Comparison of ENCODE assay signal across 8 cellular contexts in the genomic region with DNA sequence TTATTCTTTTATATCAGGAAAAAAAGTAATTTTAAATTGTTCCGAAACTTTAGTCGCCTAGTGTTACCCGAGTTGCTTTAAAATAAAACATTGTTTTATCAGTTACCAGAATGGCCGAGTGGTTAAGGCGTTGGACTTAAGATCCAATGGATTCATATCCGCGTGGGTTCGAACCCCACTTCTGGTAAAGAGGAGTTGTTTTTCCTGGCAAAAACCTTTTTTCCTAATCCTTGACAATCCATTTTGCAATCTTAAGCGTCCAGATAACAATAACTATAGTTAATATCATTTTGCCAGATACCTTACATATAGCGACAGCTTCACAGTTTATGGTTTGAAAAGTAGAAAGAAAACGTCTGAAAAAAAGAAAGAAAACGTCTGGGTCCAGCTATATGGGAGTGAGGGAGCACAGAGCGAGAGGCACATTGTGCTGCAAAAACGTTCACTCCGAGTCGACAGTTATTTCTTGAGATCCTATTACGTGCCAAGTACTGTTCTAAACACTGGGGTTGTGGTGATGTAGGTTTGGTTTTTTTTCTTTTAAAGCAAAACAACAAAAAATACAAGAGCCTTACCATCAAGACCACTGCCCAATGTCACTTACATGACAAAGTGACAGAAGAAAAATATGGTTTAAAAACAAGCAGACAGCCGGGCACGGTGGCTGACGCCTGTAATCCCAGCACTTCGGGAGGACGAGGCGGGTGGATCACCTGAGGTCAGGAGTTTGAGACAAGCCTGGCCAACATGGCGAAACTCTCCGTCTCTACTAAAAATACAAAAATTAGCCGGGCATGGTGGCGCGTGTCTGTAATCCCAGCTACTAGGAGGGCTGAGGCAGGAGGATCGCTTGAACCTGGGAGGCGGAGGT. TPM values are rescaled to one million over a fixed set of nuclear protein-coding genes. Genes with fewer than 3 reads are reported as not detected.
A peak's percentile ranks its signal among the peaks of the same experiment; 100 is the strongest.
DNase-seq lines count a peak whose midpoint lies in the region; ATAC-seq, FAIRE-seq and TF ChIP-seq lines count a peak whose summit lies in the region.

No MANE protein-coding gene starts in this region.

- H3K36me3 ChIP-seq in BLaER1 = no peaks in the 10 kb centered on the region
- no peaks in the 10 kb centered on the region for H3K36me3 ChIP-seq in H1 (ENCODE audit: control insufficient read depth in 2 of 4, insufficient read depth in 4 of 4, low read length in 3 of 4)
- H3K36me3 ChIP-seq in mucosa of stomach (ENCODE audit: control insufficient read depth, insufficient read depth, low read length) = no peaks in the 10 kb centered on the region

- no peak overlapping the region for H2BK5ac ChIP-seq in H1 (ENCODE audit: low read depth, low read length)

- peak overlapping the region; percentile 81 for H3K9ac ChIP-seq in BLaER1
- no peak overlapping the region; a peak in 1 of 7 replicates for H3K9ac ChIP-seq in H1 (replicated peaks in 1 of 4; ENCODE audit: extremely low read depth in 1 of 4, low read depth in 3 of 4, low read length in 3 of 4)
- peak overlapping the region; percentile 42 for H3K9ac ChIP-seq in mucosa of stomach (ENCODE audit: low read length)

- H3K4ac ChIP-seq in H1 (replicated peaks; ENCODE audit: insufficient read length, low read depth, low read length) = no peak overlapping the region

- no peak overlapping the region for H3K14ac ChIP-seq in H1 (ENCODE audit: insufficient read length)

- H3K23me2 ChIP-seq in H1 (ENCODE audit: low read depth, low read length) = peaks cover 20% of the 10 kb centered on the region

- H3K4me1 ChIP-seq in BLaER1 = peaks cover 46% of the 10 kb centered on the region
- peaks cover 0 to 7% (median 0%) of the 10 kb centered on the region in 4 experiments; a peak in 2 of 7 replicates for H3K4me1 ChIP-seq in H1 (replicated peaks in 1 of 4; ENCODE audit: control insufficient read depth in 3 of 4, insufficient read depth in 4 of 4, low read length in 3 of 4)
- H3K4me1 ChIP-seq in mucosa of stomach (ENCODE audit: control insufficient read depth, insufficient read depth, low read length) = peaks cover 12% of the 10 kb centered on the region

- WGBS in H1 (ENCODE audit: extremely low coverage in 1 of 2, insufficient coverage in 1 of 2, insufficient read length in 1 of 2, insufficient replicate concordance in 2 of 2, low coverage in 1 of 2, low lambda C conversion rate in 2 of 2, missing lambda C conversion rate in 1 of 2), 2 experiments = 6% methylated on average over 25 of the region's 30 CpGs; no CpG with 5 or more reads in 1 of the 2 experiments

- H2BK12ac ChIP-seq in H1 (ENCODE audit: low read depth, low read length) = no peak overlapping the region

- H3K4me2 ChIP-seq in BLaER1 = peak overlapping the region; percentile 80
- H3K4me2 ChIP-seq in H1 (ENCODE audit: insufficient read depth in 1 of 2, low read depth in 2 of 2, low read length in 2 of 2) = peak overlapping the region; percentile 73 to 79

- no peak for TF ChIP-seq CTCF in H1 (IDR thresholded peaks at IDR 0.05; ENCODE audit: control extremely low read depth in 1 of 3, insufficient read depth in 1 of 3, low read depth in 1 of 3, low read length in 3 of 3)

- CTCF ChIA-PET in H1 (lab: Charles Lee; ENCODE audit: partially characterized antibody) = interaction anchor here (1.1 kb wide), 1 partner anchor 10 kb away, joined by 4 read pairs; no protein-coding TSS in a partner anchor

- TF ChIP-seq EP300 in H1 (IDR thresholded peaks at IDR 0.05; ENCODE audit: borderline replicate concordance in 1 of 2, low read depth in 2 of 2, low read length in 2 of 2) = no peak

- no peaks in the 10 kb centered on the region for H3K79me2 ChIP-seq in H1 (ENCODE audit: control insufficient read depth in 1 of 2, insufficient read depth in 2 of 2, low read length in 2 of 2)

- H4K5ac ChIP-seq in H1 (ENCODE audit: insufficient read length, low read depth, low read length) = no peak overlapping the region

- no peaks in the 10 kb centered on the region for H4K20me1 ChIP-seq in BLaER1
- no peaks in the 10 kb centered on the region for H4K20me1 ChIP-seq in H1 (replicated peaks in 1 of 2; ENCODE audit: control insufficient read depth in 1 of 2, insufficient read depth in 2 of 2, low read length in 2 of 2)

- DNase-seq in HS-5 (ENCODE audit: low read depth) (peak; percentile 70), H1 (ENCODE audit: low read depth in 1 of 2, low spot score in 2 of 2) (no peak)
- no peak for DNase-seq in activated CD4-positive, CD25-positive, alpha-beta regulatory T cell treated with anti-CD3 and anti-CD28 coated beads, Interleukin-2, amount 50 U/mL, for 72 hours

- H2BK120ac ChIP-seq in H1 (replicated peaks; ENCODE audit: low read depth, low read length) = no peak overlapping the region

- no peak for TF ChIP-seq POLR2A in H1 (IDR thresholded peaks at IDR 0.05; ENCODE audit: control extremely low read depth in 1 of 2, low read depth in 2 of 2, low read length in 2 of 2)

- peak overlapping the region; percentile 84 for H3K27ac ChIP-seq in BLaER1
- H3K27ac ChIP-seq in H1 (ENCODE audit: low read depth, low read length) = no peak overlapping the region

- peak overlapping the region; percentile 76 for H3K4me3 ChIP-seq in BLaER1
- H3K4me3 ChIP-seq in H1 (ENCODE audit: extremely low read depth in 1 of 4, insufficient read depth in 2 of 4, low read depth in 3 of 4, low read length in 4 of 4) = peak overlapping the region; percentile 68 to 93 (median 80)
- H3K4me3 ChIP-seq in mucosa of stomach (ENCODE audit: low read length) = peak overlapping the region; percentile 34

- ATAC-seq in SK-N-SH treated with all-trans-retinoic acid at 6 μM for 48 hours (peak; percentile 13; the same call in 2 of the 3 replicates), HG03095 (IDR thresholded peaks at IDR 0.05; ENCODE audit: unreplicated experiment) (no peak), GM21825 (IDR thresholded peaks at IDR 0.05; ENCODE audit: unreplicated experiment) (no peak)

- H3K79me1 ChIP-seq in H1 (ENCODE audit: low read depth, low read length) = no peaks in the 10 kb centered on the region

- H2AFZ ChIP-seq in H1 (ENCODE audit: low read length) = peak overlapping the region; percentile 0; the same call in 1 of the 2 replicates

- H2BK20ac ChIP-seq in H1 (ENCODE audit: low read length) = no peak overlapping the region

- TF ChIP-seq RAD21 in H1 (IDR thresholded peaks at IDR 0.05 in 1 of 2, conservative IDR thresholded peaks at IDR 0.05 in 1 of 2; ENCODE audit: low read depth in 2 of 2, low read length in 2 of 2) = no peak

- H3K56ac ChIP-seq in H1 (replicated peaks; ENCODE audit: insufficient read length, low read depth, low read length) = no peak overlapping the region

- H3K23ac ChIP-seq in H1 (ENCODE audit: insufficient read length) = no peak overlapping the region

- no peak overlapping the region for H2AK5ac ChIP-seq in H1 (ENCODE audit: low read depth, low read length)

- H3K27me3 ChIP-seq in BLaER1 (peaks cover 13% of the 10 kb centered on the region; the same call in 1 of the 2 replicates), H1 (replicated peaks in 1 of 4; ENCODE audit: control insufficient read depth in 3 of 4, extremely low read depth in 1 of 4, insufficient read depth in 3 of 4, low read length in 3 of 4) (no peaks in the 10 kb centered on the region), mucosa of stomach (ENCODE audit: control insufficient read depth, insufficient read depth, low read length) (no peaks in the 10 kb centered on the region)

- peak; percentile 39 for FAIRE-seq in H1 (lab: Jason Lieb, UNC)

- H4K8ac ChIP-seq in H1 (ENCODE audit: extremely low read depth, insufficient read depth, low read length) = no peak overlapping the region

- no peak overlapping the region for H4K91ac ChIP-seq in H1 (replicated peaks; ENCODE audit: insufficient read length, low read length)

- POLR2A ChIA-PET in H1 (lab: Charles Lee; ENCODE audit: partially characterized antibody) = interaction anchor here (1.9 kb wide), 1 partner anchor 11 kb away, joined by 4 read pairs; no protein-coding TSS in a partner anchor

- H2BK15ac ChIP-seq in H1 (ENCODE audit: low read length) = no peak overlapping the region

- H3K9me3 ChIP-seq in BLaER1 (no peaks in the 10 kb centered on the region), H1 (ENCODE audit: insufficient read depth in 2 of 2, low read depth in 1 of 2, low read length in 1 of 2) (no peaks in the 10 kb centered on the region), mucosa of stomach (ENCODE audit: control insufficient read depth, low read length) (no peaks in the 10 kb centered on the region)

- no peak overlapping the region for H3K18ac ChIP-seq in H1 (ENCODE audit: extremely low read depth, low read length)

TF ChIP-seq in SK-N-SH treated with all-trans-retinoic acid at 6 μM for 48 hours, 23 proteins besides CTCF, POLR2A, EP300 and RAD21 (continues in another document):
- no peak for TF ChIP-seq ISL1 (CRISPR knock-in tag; IDR thresholded peaks at IDR 0.05)

TF ChIP-seq in H1, 55 proteins besides CTCF, POLR2A, EP300 and RAD21 (continues in another document):
- TF ChIP-seq MAFK (IDR thresholded peaks at IDR 0.05; ENCODE audit: low read depth, low read length) = peak; percentile 75; the same call in 1 of the 2 replicates
- TF ChIP-seq, protein P1, sequence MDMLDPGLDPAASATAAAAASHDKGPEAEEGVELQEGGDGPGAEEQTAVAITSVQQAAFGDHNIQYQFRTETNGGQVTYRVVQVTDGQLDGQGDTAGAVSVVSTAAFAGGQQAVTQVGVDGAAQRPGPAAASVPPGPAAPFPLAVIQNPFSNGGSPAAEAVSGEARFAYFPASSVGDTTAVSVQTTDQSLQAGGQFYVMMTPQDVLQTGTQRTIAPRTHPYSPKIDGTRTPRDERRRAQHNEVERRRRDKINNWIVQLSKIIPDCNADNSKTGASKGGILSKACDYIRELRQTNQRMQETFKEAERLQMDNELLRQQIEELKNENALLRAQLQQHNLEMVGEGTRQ (IDR thresholded peaks at IDR 0.05; ENCODE audit: low read length) = no peak

RNA-seq across cellular contexts. Expression of gene OR4D9, which starts 40.5 kb away (rescaled TPM):
- not detected in 2 replicates for total RNA-seq in H1 (2021; fragmentation: NEBNext Ultra II Directional; extraction: Animal tissue kit (Norgen Biotek cat#: 25700))
- not detected in 2 replicates for polyA plus RNA-seq in H1 (2011; rRNA removed)
- polyA plus RNA-seq in H1 (2011; cell fraction: cytosol; rRNA removed) = not detected
- polyA plus RNA-seq in H1 (2011; cell fraction: nucleus; rRNA removed) = not detected
- polyA plus RNA-seq in H1 (2012, experiment 1 of 2) = not detected in 4 replicates
- not detected for polyA plus RNA-seq in H1 (2012, experiment 2 of 2)
- polyA plus RNA-seq in H1 (2013, experiment 1 of 2) = not detected
- polyA plus RNA-seq in H1 (2013, experiment 2 of 2) = not detected
- polyA minus RNA-seq in H1 (2011; rRNA and poly(A)+ RNA removed) = not detected in 2 replicates
- polyA minus RNA-seq in H1 (2011; cell fraction: cytosol; rRNA and poly(A)+ RNA removed) = not detected
- not detected for polyA minus RNA-seq in H1 (2011; cell fraction: nucleus; rRNA and poly(A)+ RNA removed)

RNA-seq across cellular contexts. Expression of gene OR4D11, which starts 48.5 kb away (rescaled TPM):
- total RNA-seq in H1 (2021; fragmentation: NEBNext Ultra II Directional; extraction: Animal tissue kit (Norgen Biotek cat#: 25700)) = not detected in 2 replicates
- polyA plus RNA-seq in H1 (2011; rRNA removed) = not detected in 2 replicates
- not detected for polyA plus RNA-seq in H1 (2011; cell fraction: cytosol; rRNA removed)
- polyA plus RNA-seq in H1 (2011; cell fraction: nucleus; rRNA removed) = not detected
- not detected in 4 replicates for polyA plus RNA-seq in H1 (2012, experiment 1 of 2)
- polyA plus RNA-seq in H1 (2012, experiment 2 of 2) = not detected
- polyA plus RNA-seq in H1 (2013, experiment 1 of 2) = not detected
- polyA plus RNA-seq in H1 (2013, experiment 2 of 2) = not detected
- not detected in 2 replicates for polyA minus RNA-seq in H1 (2011; rRNA and poly(A)+ RNA removed)
- polyA minus RNA-seq in H1 (2011; cell fraction: cytosol; rRNA and poly(A)+ RNA removed) = not detected
- not detected for polyA minus RNA-seq in H1 (2011; cell fraction: nucleus; rRNA and poly(A)+ RNA removed)

Comparison
In these comparisons a context has a peak if more than half of its experiments do, and no peak if none do; other contexts are left out.
1. H3K9ac ChIP-seq: peak in BLaER1 (single experiment) and mucosa of stomach (single experiment); none in H1 (0 of 4).
2. Peak in every context shown above with its lines, with median percentiles within 50 percentile points of each other: H3K4me3 ChIP-seq.